8 cellular contexts compared by ENCODE assay signal in genomic region chr22:22959147-22959827, GRCh38.
DNase-seq lines count a peak whose midpoint lies in the region; ATAC-seq and TF ChIP-seq lines count a peak whose summit lies in the region.

No MANE protein-coding gene starts in this region.

- 24 to 30% methylated on average over 9 of the region's 9 CpGs for WGBS in lung, 2 donors

- H3K4me1 ChIP-seq in lung (ENCODE audit: control insufficient read depth in 2 of 2, insufficient read depth in 2 of 2, low read length in 2 of 2), result no peaks in the 10 kb centered on the region

- ATAC-seq in lung (ENCODE audit: insufficient read depth, low FRiP score), result no peak
- ATAC-seq in HG03571 (IDR thresholded peaks at IDR 0.05; ENCODE audit: unreplicated experiment), result no peak

- POLR2A ChIA-PET in activated CD4-positive, alpha-beta T cell treated with anti-CD3 and anti-CD28 coated beads, Interleukin-2, amount 10 ng/mL, durations not matched to agents 7 days and 5 days (lab: Charles Lee), result no interaction called here

- H3K27me3 ChIP-seq in lung (ENCODE audit: control insufficient read depth, insufficient read depth), result no peaks in the 10 kb centered on the region

- H3K36me3 ChIP-seq in lung (ENCODE audit: control insufficient read depth in 2 of 2, insufficient read depth in 2 of 2, low read length in 2 of 2), result no peaks in the 10 kb centered on the region

- H3K36me3 Mint-ChIP-seq in activated CD4-positive, alpha-beta T cell treated with anti-CD3 and anti-CD28 coated beads, Interleukin-2, amount 10 ng/mL, durations not matched to agents 7 days and 5 days (ENCODE audit: low read depth), result no peaks in the 10 kb centered on the region

- DNase-seq in A172 (ENCODE audit: low spot score) (peak; percentile 46), GM13976 (ENCODE audit: low spot score) (peak; percentile 51), NCI-H460 (ENCODE audit: extremely low read depth, low read depth) (peak; percentile 51), coronary artery (ENCODE audit: low spot score) (no peak), lung (ENCODE audit: low spot score) (peak; percentile 54)
- DNase-seq in activated CD4-positive, alpha-beta T cell treated with anti-CD3 and anti-CD28 coated beads, Interleukin-2, amount 10 ng/mL, durations not matched to agents 7 days and 5 days, result peak; percentile 75
- DNase-seq in stimulated activated CD8-positive, alpha-beta memory T cell treated with anti-CD3 and anti-CD28 coated beads, Interleukin-15, amount 100 ng/mL, for 48 hours (ENCODE audit: low read depth in 2 of 2), result peak; percentile 40

- H3K9me3 Mint-ChIP-seq in activated CD4-positive, alpha-beta T cell treated with anti-CD3 and anti-CD28 coated beads, Interleukin-2, amount 10 ng/mL, durations not matched to agents 7 days and 5 days, result peaks cover 5% of the 10 kb centered on the region

- H3K9me3 ChIP-seq in lung (ENCODE audit: control insufficient read depth in 2 of 2, insufficient read depth in 1 of 2, low read length in 1 of 2), result peaks cover 0 to 2% of the 10 kb centered on the region in 2 donors

- H3K4me3 Mint-ChIP-seq in activated CD4-positive, alpha-beta T cell treated with anti-CD3 and anti-CD28 coated beads, Interleukin-2, amount 10 ng/mL, durations not matched to agents 7 days and 5 days, result no peak overlapping the region

- H3K27ac Mint-ChIP-seq in activated CD4-positive, alpha-beta T cell treated with anti-CD3 and anti-CD28 coated beads, Interleukin-2, amount 10 ng/mL, durations not matched to agents 7 days and 5 days, result no peak overlapping the region

- CTCF ChIA-PET in activated CD4-positive, alpha-beta T cell treated with anti-CD3 and anti-CD28 coated beads, Interleukin-2, amount 10 ng/mL, durations not matched to agents 7 days and 5 days (lab: Charles Lee), result interaction anchor here (0.6 to 3.5 kb wide), 14 partner anchors 15 to 427 kb away, joined by 3 to 20 read pairs (median 3); no protein-coding TSS in a partner anchor

- peaks cover 4% of the 10 kb centered on the region for H3K4me1 Mint-ChIP-seq in activated CD4-positive, alpha-beta T cell treated with anti-CD3 and anti-CD28 coated beads, Interleukin-2, amount 10 ng/mL, durations not matched to agents 7 days and 5 days

- no peak overlapping the region for H3K27ac ChIP-seq in coronary artery
- no peak overlapping the region for H3K27ac ChIP-seq in lung (ENCODE audit: low read depth in 1 of 2, low read length in 1 of 2)

- peaks cover 53% of the 10 kb centered on the region for H3K27me3 Mint-ChIP-seq in activated CD4-positive, alpha-beta T cell treated with anti-CD3 and anti-CD28 coated beads, Interleukin-2, amount 10 ng/mL, durations not matched to agents 7 days and 5 days

- in situ Hi-C loops in GM13976 (cut with MboI; ENCODE audit: low sequenced_read_pairs, unreplicated experiment), result loop anchor here (10.0 kb wide), 1 partner anchor 754 kb away; no protein-coding TSS in a partner anchor

- TF ChIP-seq CTCF in GM13976 (IDR thresholded peaks at IDR 0.05; ENCODE audit: borderline replicate concordance, control extremely low read depth, extremely low read depth, insufficient read depth, missing control alignments), result peak; percentile 85
- peak; percentile 63 for TF ChIP-seq CTCF in coronary artery (IDR thresholded peaks at IDR 0.05)
- TF ChIP-seq CTCF in lung (IDR thresholded peaks at IDR 0.05; ENCODE audit: control extremely low read depth, extremely low read depth), result peak; percentile 99

- H3K4me3 ChIP-seq in coronary artery (no peak overlapping the region), lung (no peak overlapping the region)
